In the genomic region with DNA sequence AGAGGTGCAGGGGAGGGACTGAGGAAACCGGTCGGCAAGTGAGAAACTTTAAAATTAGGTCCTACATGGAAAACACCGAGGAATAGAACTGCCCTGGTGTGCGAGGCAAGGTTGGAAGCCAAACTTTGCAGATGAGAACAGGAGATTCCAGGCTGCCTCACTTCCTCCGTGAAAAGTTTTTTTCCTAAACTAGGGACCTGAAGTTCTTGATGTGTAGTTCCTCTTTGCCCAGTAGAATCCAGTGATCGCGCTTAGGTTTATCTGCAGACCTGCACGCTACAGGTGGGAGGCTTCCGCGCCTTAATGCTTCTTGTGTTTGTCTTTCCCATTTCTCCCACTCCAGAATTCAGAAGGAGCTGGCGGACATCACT, we compare ENCODE assay signal across 9 cellular contexts. TPM values are rescaled to one million over a fixed set of nuclear protein-coding genes. Genes with fewer than 3 reads are reported as not detected.
A peak's percentile ranks its signal among the peaks of the same experiment; 100 is the strongest.
DNase-seq lines count a peak whose midpoint lies in the region; ATAC-seq, FAIRE-seq and TF ChIP-seq lines count a peak whose summit lies in the region.
"Had no signal": no experiment of that assay in that cellular context is flagged by ENCODE, and none has a peak within 500 bp of the region (broad histone marks: within the 10 kb centered on the region; RNA-seq: fewer than 3 reads in every experiment).

No MANE protein-coding gene starts in this region.

- peak overlapping the region; percentile 43 for H3K9ac ChIP-seq in rectal smooth muscle tissue (ENCODE audit: low read length)

- FAIRE-seq in A549 (lab: Jason Lieb, UNC) = no peak
- FAIRE-seq: islet of Langerhans had no signal

- no peaks in the 10 kb centered on the region for H3K36me3 ChIP-seq in rectal smooth muscle tissue (ENCODE audit: control insufficient read depth, insufficient read depth, low read length)

- peak; percentile 6 to 61; a peak in 5 of 6 replicates for ATAC-seq in A549
- ATAC-seq in GM18907 (IDR thresholded peaks at IDR 0.05; ENCODE audit: unreplicated experiment) = peak; percentile 0
- ATAC-seq in GM21526 (IDR thresholded peaks at IDR 0.05; ENCODE audit: low FRiP score, unreplicated experiment) = no peak

- TF ChIP-seq RAD21 in A549 (conservative IDR thresholded peaks at IDR 0.05 in 1 of 2, IDR thresholded peaks at IDR 0.05 in 1 of 2) = no peak

- TF ChIP-seq EP300 in A549 (IDR thresholded peaks at IDR 0.05) = no peak

- POLR2A ChIA-PET in A549 (lab: Yijun Ruan, JAX) = interaction anchor here (0.8 to 1.0 kb wide), 2 partner anchors 25 to 106 kb away, joined by 3 read pairs; a partner anchor contains a TSS

- CTCF ChIA-PET in A549 (lab: Yijun Ruan, JAX) = interaction anchor here (1.2 to 1.4 kb wide), 2 partner anchors 63 to 676 kb away, joined by 3 to 5 read pairs; no protein-coding TSS in a partner anchor

- no peak for TF ChIP-seq POLR2A in A549 (IDR thresholded peaks at IDR 0.05; ENCODE audit: low read length)

- WGBS in A549 (ENCODE audit: missing lambda C conversion rate) = 34% methylated on average over 11 of the region's 11 CpGs

- peak overlapping the region; percentile 66 for H3K4me3 ChIP-seq in A549
- H3K4me3 ChIP-seq in foreskin fibroblast (ENCODE audit: low read depth in 1 of 2, low read length in 2 of 2) = peak overlapping the region; percentile 56 to 68
- peak overlapping the region; percentile 75 for H3K4me3 ChIP-seq in rectal smooth muscle tissue (ENCODE audit: low read length)

- H3K27ac ChIP-seq in A549 = peak overlapping the region; percentile 94
- H3K27ac ChIP-seq in rectal smooth muscle tissue (ENCODE audit: low read depth, low read length) = peak overlapping the region; percentile 82

- H3K4me1 ChIP-seq in A549 (peaks cover 37% of the 10 kb centered on the region), rectal smooth muscle tissue (ENCODE audit: control insufficient read depth, insufficient read depth, low read length) (peaks cover 9% of the 10 kb centered on the region)

- no peaks in the 10 kb centered on the region for H3K27me3 ChIP-seq in rectal smooth muscle tissue (ENCODE audit: control insufficient read depth, insufficient read depth, low read length)

- H3K4me2 ChIP-seq in A549 = peak overlapping the region; percentile 82

- TF ChIP-seq CTCF in A549 (IDR thresholded peaks at IDR 0.05) (peak; percentile 6; the same call in 2 of the 3 replicates), foreskin fibroblast (IDR thresholded peaks at IDR 0.05; ENCODE audit: low read depth, low read length) (no peak)

- H3K9me3 ChIP-seq in A549 = no peaks in the 10 kb centered on the region

- no peak for DNase-seq in A549 (ENCODE audit: low read depth in 1 of 2, low spot score in 1 of 2)
- peak; percentile 42 for DNase-seq in SW480 (ENCODE audit: low spot score)
- DNase-seq in foreskin fibroblast = no peak
- no peak for DNase-seq in stimulated activated CD4-positive, alpha-beta T cell treated with anti-CD3 and anti-CD28 coated beads, Interleukin-2, amount 100 ng/mL, for 48 hours
- DNase-seq in GM03348 (ENCODE audit: low spot score) = no peak

TF ChIP-seq in A549, 52 proteins besides CTCF, POLR2A, EP300 and RAD21:
- TF ChIP-seq, protein P1, sequence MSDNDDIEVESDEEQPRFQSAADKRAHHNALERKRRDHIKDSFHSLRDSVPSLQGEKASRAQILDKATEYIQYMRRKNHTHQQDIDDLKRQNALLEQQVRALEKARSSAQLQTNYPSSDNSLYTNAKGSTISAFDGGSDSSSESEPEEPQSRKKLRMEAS (IDR thresholded peaks at IDR 0.05) = no peak; the same call in 1 of the 2 replicates

RNA-seq across cellular contexts. Expression of a gene that starts 5.3 kb away (rescaled TPM):
- polyA plus RNA-seq in A549 (2011; rRNA removed) = 171 and 198 TPM in 2 replicates
- 59.9 and 61.9 TPM in 2 replicates for polyA plus RNA-seq in A549 (2012; cell fraction: cytosol; rRNA removed)
- 22.3 and 29.9 TPM in 2 replicates for polyA plus RNA-seq in A549 (2012; cell fraction: nucleus; rRNA removed)
- polyA plus RNA-seq in A549 (2017; fragmentation: RNase III; extraction: RNeasy Plus Mini Kit Qiagen cat#74134 plus additional on column Dnase treatment) = 151 to 156 TPM (median 151 TPM) in 3 replicates
- 51.7 and 53.0 TPM in 2 replicates for polyA minus RNA-seq in A549 (2011; rRNA and poly(A)+ RNA removed)
